Comparison of ENCODE assay signal across 10 cellular contexts in genomic region chr18:13220326-13220991, GRCh38. TPM values are rescaled to one million over a fixed set of nuclear protein-coding genes. Genes with fewer than 3 reads are reported as not detected.
DNase-seq lines count a peak whose midpoint lies in the region; ATAC-seq, FAIRE-seq and TF ChIP-seq lines count a peak whose summit lies in the region.
"Had no signal": no experiment of that assay in that cellular context is flagged by ENCODE, and none has a peak within 500 bp of the region (broad histone marks: within the 10 kb centered on the region; RNA-seq: fewer than 3 reads in every experiment).

No MANE protein-coding gene starts in this region.

- H3K9me3 ChIP-seq in right atrium auricular region: no peaks in the 10 kb centered on the region
- H3K9me3 ChIP-seq in small intestine (ENCODE audit: control insufficient read depth, low read depth): no peaks in the 10 kb centered on the region

- CTCF ChIA-PET in RWPE1 (lab: Yijun Ruan, JAX): interaction anchor here (1.0 kb wide), 1 partner anchor 102 kb away, joined by 3 read pairs; no protein-coding TSS in a partner anchor

- H3K36me3 ChIP-seq in right atrium auricular region (no peaks in the 10 kb centered on the region), small intestine (ENCODE audit: control insufficient read depth in 2 of 2, insufficient read depth in 2 of 2, low read length in 2 of 2) (no peaks in the 10 kb centered on the region)

- DNase-seq in NCI-H1092 treated with DMSO at 0.1 percent for 48 hours (lab: John Stamatoyannopoulos, UW): peak; percentile 25
- DNase-seq in NCI-H1092 (lab: John Stamatoyannopoulos, UW): no peak
- no peak for DNase-seq in RWPE1 (ENCODE audit: low spot score)
- peak; percentile 58 for DNase-seq in right atrium auricular region (ENCODE audit: low spot score)
- DNase-seq in small intestine: peak; percentile 86
- no peak for DNase-seq in NCI-H82 treated with DMSO at 0.1 percent for 48 hours (lab: John Stamatoyannopoulos, UW; ENCODE audit: unreplicated experiment)
- DNase-seq in putamen (ENCODE audit: low spot score): no peak
- no peak for DNase-seq in natural killer cell treated with Interleukin-12 subunit alpha and Interleukin-12 subunit beta and Interleukin-15 and Interleukin-18, amount 100 ng/mL, for 72 hours (ENCODE audit: low spot score)
- DNase-seq: 8988T had no signal

- no peaks in the 10 kb centered on the region for H3K9me3 Mint-ChIP-seq in natural killer cell treated with Interleukin-12 subunit alpha and Interleukin-12 subunit beta and Interleukin-15 and Interleukin-18, amount 100 ng/mL, for 72 hours

- no peak overlapping the region for H3K27ac Mint-ChIP-seq in natural killer cell treated with Interleukin-12 subunit alpha and Interleukin-12 subunit beta and Interleukin-15 and Interleukin-18, amount 100 ng/mL, for 72 hours

- H3K4me3 ChIP-seq in right atrium auricular region (peak overlapping the region in 1 of 2 donors; percentile 92), small intestine (ENCODE audit: low read depth in 1 of 2, low read length in 2 of 2) (no peak overlapping the region)

- TF ChIP-seq CTCF in RWPE1 (conservative IDR thresholded peaks at IDR 0.05; ENCODE audit: low read depth) (no peak), right atrium auricular region (IDR thresholded peaks at IDR 0.05) (no peak)

- H3K36me3 Mint-ChIP-seq in natural killer cell treated with Interleukin-12 subunit alpha and Interleukin-12 subunit beta and Interleukin-15 and Interleukin-18, amount 100 ng/mL, for 72 hours: peaks cover 5% of the 10 kb centered on the region

- H3K27me3 Mint-ChIP-seq in natural killer cell treated with Interleukin-12 subunit alpha and Interleukin-12 subunit beta and Interleukin-15 and Interleukin-18, amount 100 ng/mL, for 72 hours: peaks cover 41 to 55% of the 10 kb centered on the region in 2 donors

- FAIRE-seq in small intestine (lab: Jason Lieb, UNC): no peak
- FAIRE-seq: colon had no signal

- no peak overlapping the region for H3K4me3 Mint-ChIP-seq in natural killer cell treated with Interleukin-12 subunit alpha and Interleukin-12 subunit beta and Interleukin-15 and Interleukin-18, amount 100 ng/mL, for 72 hours

- POLR2A ChIA-PET in RWPE1 (lab: Yijun Ruan, JAX; ENCODE audit: low non-redundant PET): no interaction called here

- H3K27ac ChIP-seq in RWPE1 (peak overlapping the region; percentile 86), right atrium auricular region (peak overlapping the region; percentile 94 to 96), small intestine (ENCODE audit: low read depth in 1 of 2, low read length in 1 of 2) (peak overlapping the region; percentile 27 to 61)

- WGBS in small intestine, 3 donors: 12 to 41% (median 25%) methylated on average over 10 of the region's 10 CpGs

- peaks cover 4 to 5% of the 10 kb centered on the region in 2 donors for H3K4me1 Mint-ChIP-seq in natural killer cell treated with Interleukin-12 subunit alpha and Interleukin-12 subunit beta and Interleukin-15 and Interleukin-18, amount 100 ng/mL, for 72 hours (ENCODE audit: low read depth in 2 of 2)

- H3K4me1 ChIP-seq in right atrium auricular region: peaks cover 0 to 70% of the 10 kb centered on the region in 2 donors
- peaks cover 10% of the 10 kb centered on the region in 2 donors for H3K4me1 ChIP-seq in small intestine (ENCODE audit: control insufficient read depth in 2 of 2, insufficient read depth in 1 of 2, low read depth in 1 of 2, low read length in 1 of 2)

- H3K27me3 ChIP-seq in right atrium auricular region (no peaks in the 10 kb centered on the region), small intestine (ENCODE audit: control insufficient read depth in 2 of 2, insufficient read depth in 2 of 2, low read length in 2 of 2) (no peaks in the 10 kb centered on the region)

- no peak for ATAC-seq in natural killer cell treated with Interleukin-12 subunit alpha and Interleukin-12 subunit beta and Interleukin-15 and Interleukin-18, amount 100 ng/mL, for 72 hours

RNA-seq across cellular contexts. Expression of gene LDLRAD4, which starts 1.9 kb away (rescaled TPM):
- 10 to 100 TPM; 33.1 to 41.2 TPM for total RNA-seq in right atrium auricular region
- polyA plus RNA-seq in small intestine: 1 to 10 TPM; 2.7 to 7.4 (median 6.6) TPM
- total RNA-seq in natural killer cell treated with Interleukin-12 subunit alpha and Interleukin-12 subunit beta and Interleukin-15 and Interleukin-18, amount 100 ng/mL, for 72 hours: 10 to 100 TPM; 16.3 to 19.5 TPM

Comparison
In these comparisons a context has a peak if more than half of its experiments do, and no peak if none do; other contexts are left out.
1. DNase-seq: peak in NCI-H1092 treated with DMSO at 0.1 percent for 48 hours (single experiment), right atrium auricular region (single experiment) and small intestine (single experiment); none in NCI-H1092 (single experiment), RWPE1 (single experiment), NCI-H82 treated with DMSO at 0.1 percent for 48 hours (single experiment), putamen (single experiment) and natural killer cell treated with Interleukin-12 subunit alpha and Interleukin-12 subunit beta and Interleukin-15 and Interleukin-18, amount 100 ng/mL, for 72 hours (single experiment).
2. H3K27ac ChIP-seq: peak in every context shown above with its lines; median percentile 95 in right atrium auricular region; 86 in RWPE1; 44 in small intestine.